ENCODE assay signal across 10 cellular contexts in genomic region chr6:166541876-166542579, GRCh38. TPM values are rescaled to one million over a fixed set of nuclear protein-coding genes. Genes with fewer than 3 reads are reported as not detected.
DNase-seq lines count a peak whose midpoint lies in the region; ATAC-seq and TF ChIP-seq lines count a peak whose summit lies in the region.
"Had no signal": no experiment of that assay in that cellular context is flagged by ENCODE, and none has a peak within 500 bp of the region (broad histone marks: within the 10 kb centered on the region; RNA-seq: fewer than 3 reads in every experiment).

No MANE protein-coding gene starts in this region.

- DNase-seq in right cardiac atrium (no peak), Right ventricle myocardium inferior (ENCODE audit: missing footprints) (no peak), RPMI8226 (peak; percentile 7), foreskin keratinocyte (no peak), upper lobe of left lung (no peak), GF-D8 (lab: John Stamatoyannopoulos, UW) (no peak), SKM-1 treated with dmso at 0.1 percent for 144 hours (lab: John Stamatoyannopoulos, UW; ENCODE audit: unreplicated experiment) (no peak), SIG-M5 treated with dmso at 0.1 percent for 504 hours (lab: John Stamatoyannopoulos, UW; ENCODE audit: unreplicated experiment) (no peak)

- 70% methylated on average over 12 of the region's 12 CpGs for WGBS in right cardiac atrium
- WGBS in upper lobe of left lung, 2 donors, result 54 to 64% methylated on average over 12 of the region's 12 CpGs

- intact Hi-C loops in right cardiac atrium (cut with DNase I) (no loop called here), Right ventricle myocardium inferior (cut with DNase I) (no loop called here)

- TF ChIP-seq CTCF in foreskin keratinocyte (conservative IDR thresholded peaks at IDR 0.05) (no peak), upper lobe of left lung (IDR thresholded peaks at IDR 0.05) (no peak)

- H3K4me1 ChIP-seq in right cardiac atrium (ENCODE audit: control insufficient read depth, insufficient read depth, low read length), result no peaks in the 10 kb centered on the region
- no peaks in the 10 kb centered on the region for H3K4me1 ChIP-seq in foreskin keratinocyte
- H3K4me1 ChIP-seq in upper lobe of left lung, result peaks cover 0 to 24% (median 17%) of the 10 kb centered on the region in 4 donors

- H3K27me3 ChIP-seq in right cardiac atrium (ENCODE audit: control insufficient read depth, insufficient read depth) (no peaks in the 10 kb centered on the region), foreskin keratinocyte (no peaks in the 10 kb centered on the region), upper lobe of left lung (no peaks in the 10 kb centered on the region)
- H3K27me3 ChIP-seq: dorsolateral prefrontal cortex had no signal

- peaks cover 0 to 45% (median 20%) of the 10 kb centered on the region in 4 donors for H3K36me3 ChIP-seq in upper lobe of left lung

- TF ChIP-seq EP300 in upper lobe of left lung (IDR thresholded peaks at IDR 0.05), result no peak

- peak overlapping the region; percentile 12 for H3K4me3 ChIP-seq in right cardiac atrium (ENCODE audit: low read length)
- H3K4me3 ChIP-seq in upper lobe of left lung, result no peak overlapping the region
- H3K4me3 ChIP-seq: lung had no signal

- H3K9me3 ChIP-seq in right cardiac atrium (ENCODE audit: control insufficient read depth, low read length), result no peaks in the 10 kb centered on the region
- H3K9me3 ChIP-seq in upper lobe of left lung, result no peaks in the 10 kb centered on the region

- H3K27ac ChIP-seq in right cardiac atrium (ENCODE audit: low read length) (peak overlapping the region; percentile 54), foreskin keratinocyte (no peak overlapping the region), upper lobe of left lung (peak overlapping the region; percentile 29 to 60 (median 36))

- ATAC-seq in right cardiac atrium (peak in 1 of 2 donors; percentile 37), Right ventricle myocardium inferior (no peak), foreskin keratinocyte (peak; percentile 16), upper lobe of left lung (ENCODE audit: low FRiP score in 2 of 2) (peak in 1 of 2 donors; percentile 11)

- TF ChIP-seq POLR2A in upper lobe of left lung (IDR thresholded peaks at IDR 0.05), result no peak

RNA-seq across cellular contexts. Expression of gene RAMACL, which starts 44.5 kb away (rescaled TPM):
- total RNA-seq in right cardiac atrium, result 1 to 10 TPM in 1 of 4 donors, under 1 TPM in 3; 0.31 to 1.0 (median 0.61) TPM
- 0.38 TPM for polyA plus RNA-seq in right cardiac atrium
- total RNA-seq in Right ventricle myocardium inferior, result 0.43 TPM
- 0.17 and 0.18 TPM in 2 replicates for total RNA-seq in foreskin keratinocyte
- polyA plus RNA-seq in foreskin keratinocyte, result 0.12 and 0.19 TPM in 2 replicates
- 10 to 100 TPM in 3 of 6 donors, 1 to 10 TPM in 3; 3.7 to 13.0 (median 7.9) TPM for total RNA-seq in upper lobe of left lung
